In the genomic region with DNA sequence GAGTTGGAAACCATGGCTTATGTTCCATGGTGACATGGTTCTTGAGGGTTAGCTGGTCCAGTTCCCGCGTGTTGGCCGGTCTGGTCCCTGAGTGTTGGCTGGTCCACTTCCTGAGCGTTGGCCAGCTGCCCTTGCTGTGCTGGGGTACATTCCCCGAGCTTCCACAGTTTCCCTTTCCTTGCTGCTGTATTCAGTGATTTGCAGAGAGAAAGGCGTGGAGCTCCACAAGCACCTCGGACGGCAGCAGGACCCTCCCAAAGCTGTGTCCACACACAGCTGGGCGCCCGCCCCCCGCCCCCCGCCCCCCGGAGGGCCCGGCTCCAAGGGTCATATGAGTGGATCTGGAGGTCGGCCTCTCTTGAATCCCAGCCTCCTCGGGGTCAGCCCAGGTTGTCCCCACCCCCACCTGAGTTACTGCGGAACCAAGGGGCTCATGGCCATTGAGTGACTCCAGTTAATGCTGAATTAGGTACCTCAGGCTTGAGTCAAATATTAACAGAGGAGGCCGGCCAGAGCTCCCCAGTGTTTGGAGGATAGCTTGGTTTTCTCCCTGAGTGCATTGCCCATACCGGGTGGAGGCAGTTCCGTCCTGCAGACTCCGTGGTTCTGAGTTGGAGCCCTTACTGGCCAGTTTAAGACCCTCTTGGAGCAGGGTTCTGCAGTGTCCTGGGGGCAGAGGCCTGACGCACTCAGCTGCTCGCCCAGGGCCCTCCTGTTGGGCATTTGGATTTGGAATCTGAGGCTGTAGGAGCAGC, we compare ENCODE assay signal across 26 cellular contexts. TPM values are rescaled to one million over a fixed set of nuclear protein-coding genes. Genes with fewer than 3 reads are reported as not detected.
DNase-seq lines count a peak whose midpoint lies in the region; ATAC-seq and TF ChIP-seq lines count a peak whose summit lies in the region.
"Had no signal": no experiment of that assay in that cellular context is flagged by ENCODE, and none has a peak within 500 bp of the region (broad histone marks: within the 10 kb centered on the region; RNA-seq: fewer than 3 reads in every experiment).

No MANE protein-coding gene starts in this region.

- H3K4me1 Mint-ChIP-seq in nephron = peaks cover 24% of the 10 kb centered on the region
- H3K4me1 Mint-ChIP-seq: B cell; IgD-negative memory B cell; stimulated activated naive CD8-positive, alpha-beta T cell treated with anti-CD3 and anti-CD28 coated beads, Interleukin-15, amount 100 ng/mL, for 72 hours had no signal

- no peaks in the 10 kb centered on the region for H3K27me3 Mint-ChIP-seq in nephron (ENCODE audit: low read depth)
- H3K27me3 Mint-ChIP-seq: stimulated activated naive CD8-positive, alpha-beta T cell treated with anti-CD3 and anti-CD28 coated beads, Interleukin-15, amount 100 ng/mL, for 72 hours had no signal

- H3K9me3 ChIP-seq in left ventricle myocardium inferior (replicated peaks) (no peaks in the 10 kb centered on the region), vagina (no peaks in the 10 kb centered on the region)
- H3K9me3 ChIP-seq: Peyer's patch, SK-N-SH, transverse colon had no signal

- TF ChIP-seq POLR2A in vagina (IDR thresholded peaks at IDR 0.05) = no peak

- H3K27ac ChIP-seq in left ventricle myocardium inferior (replicated peaks) (no peak overlapping the region), vagina (peak overlapping the region; percentile 20)
- H3K27ac ChIP-seq: 22Rv1, Peyer's patch, transverse colon, VCaP had no signal

- peak overlapping the region in 1 of 3 experiments; percentile 19 for H3K4me3 Mint-ChIP-seq in nephron
- H3K4me3 Mint-ChIP-seq: B cell; brain; IgD-negative memory B cell; stimulated activated naive CD8-positive, alpha-beta T cell treated with anti-CD3 and anti-CD28 coated beads, Interleukin-15, amount 100 ng/mL, for 72 hours; T-helper 2 cell treated with Interferon-gamma antibody and Interleukin-4, amounts not matched to agents 5 μg/mL and 100 μg/mL, for 36 hours had no signal

- intact Hi-C loops in Right ventricle myocardium inferior (cut with DNase I) (no loop called here), cardiac septum (cut with DNase I) (no loop called here), left ventricle myocardium inferior (cut with micrococcal nuclease) (no loop called here), vagina (cut with DNase I) (no loop called here)

- peaks cover 45% of the 10 kb centered on the region for H3K4me1 ChIP-seq in left ventricle myocardium inferior
- peaks cover 53% of the 10 kb centered on the region for H3K4me1 ChIP-seq in vagina

- DNase-seq in Right ventricle myocardium inferior (ENCODE audit: missing footprints) (peak; percentile 62), cardiac septum (ENCODE audit: low spot score) (no peak), left ventricle myocardium inferior (peak; percentile 6), vagina (ENCODE audit: extremely low spot score in 2 of 2) (no peak), NCI-H1930 (lab: John Stamatoyannopoulos, UW) (no peak)
- no peak for DNase-seq in activated naive CD4-positive, alpha-beta T cell treated with anti-CD3 and anti-CD28 coated beads, Interleukin-2, amount 50 U/mL, for 16 hours
- DNase-seq: activated CD4-positive, alpha-beta T cell treated with anti-CD3 and anti-CD28 coated beads, Interleukin-2, amount 50 U/mL, for 1 hour; activated CD8-positive, alpha-beta memory T cell treated with anti-CD3 and anti-CD28 coated beads, Interleukin-2, amount 50 U/mL, for 4 hours; cortex of kidney; DND-41; NCI-H1436; NCI-H524; NK-92 treated with Interleukin-12 subunit alpha and Interleukin-12 subunit beta, amount 100 ng/mL, for 24 hours; Peyer's patch; SK-N-SH; stimulated activated CD4-positive, alpha-beta T cell treated with anti-CD3 and anti-CD28 coated beads, Interleukin-4, amount 100 ng/mL, for 24 hours; stimulated activated naive CD8-positive, alpha-beta T cell treated with anti-CD3 and anti-CD28 coated beads, Interleukin-15, amount 100 ng/mL, for 72 hours; transverse colon had no signal

- H3K27ac Mint-ChIP-seq in nephron = peak overlapping the region; percentile 45 to 93 (median 84)
- H3K27ac Mint-ChIP-seq: B cell; brain; IgD-negative memory B cell; stimulated activated naive CD8-positive, alpha-beta T cell treated with anti-CD3 and anti-CD28 coated beads, Interleukin-15, amount 100 ng/mL, for 72 hours; T-helper 2 cell treated with Interferon-gamma antibody and Interleukin-4, amounts not matched to agents 5 μg/mL and 100 μg/mL, for 36 hours had no signal

- H3K36me3 Mint-ChIP-seq in nephron (ENCODE audit: low read depth) = no peaks in the 10 kb centered on the region
- H3K36me3 Mint-ChIP-seq: brain, IgD-negative memory B cell had no signal

- ATAC-seq in Right ventricle myocardium inferior = no peak
- ATAC-seq in SK-N-SH treated with all-trans-retinoic acid at 6 μM for 48 hours = no peak
- ATAC-seq: stimulated activated naive CD8-positive, alpha-beta T cell treated with anti-CD3 and anti-CD28 coated beads, Interleukin-15, amount 100 ng/mL, for 72 hours had no signal

- no peaks in the 10 kb centered on the region for H3K9me3 Mint-ChIP-seq in nephron
- H3K9me3 Mint-ChIP-seq: brain; IgD-negative memory B cell; stimulated activated naive CD8-positive, alpha-beta T cell treated with anti-CD3 and anti-CD28 coated beads, Interleukin-15, amount 100 ng/mL, for 72 hours; T-helper 2 cell treated with Interferon-gamma antibody and Interleukin-4, amounts not matched to agents 5 μg/mL and 100 μg/mL, for 36 hours had no signal

- no peaks in the 10 kb centered on the region for H3K27me3 ChIP-seq in left ventricle myocardium inferior (ENCODE audit: low read depth)
- H3K27me3 ChIP-seq in vagina = no peaks in the 10 kb centered on the region
- H3K27me3 ChIP-seq: Peyer's patch, transverse colon had no signal

- H3K4me3 ChIP-seq in left ventricle myocardium inferior (no peak overlapping the region), vagina (no peak overlapping the region)
- H3K4me3 ChIP-seq: Peyer's patch, transverse colon had no signal

- H3K36me3 ChIP-seq in left ventricle myocardium inferior = no peaks in the 10 kb centered on the region
- no peaks in the 10 kb centered on the region for H3K36me3 ChIP-seq in vagina
- H3K36me3 ChIP-seq: Peyer's patch, transverse colon had no signal

- TF ChIP-seq CTCF in left ventricle myocardium inferior (IDR thresholded peaks at IDR 0.05; ENCODE audit: borderline replicate concordance) (no peak), nephron (IDR thresholded peaks at IDR 0.05; ENCODE audit: unreplicated experiment in 3 of 3) (no peak), vagina (IDR thresholded peaks at IDR 0.05) (no peak)

TF ChIP-seq in SK-N-SH treated with all-trans-retinoic acid at 6 μM for 48 hours, 23 proteins besides CTCF, POLR2A, EP300 and RAD21:
- TF ChIP-seq ZNF8 (CRISPR knock-in tag; IDR thresholded peaks at IDR 0.05) (no peak), ESRRG (CRISPR knock-in tag; IDR thresholded peaks at IDR 0.05) (no peak), CSRNP3 (CRISPR knock-in tag; IDR thresholded peaks at IDR 0.05) (no peak), TOX (CRISPR knock-in tag; IDR thresholded peaks at IDR 0.05; ENCODE audit: borderline replicate concordance) (no peak), ZFP3 (CRISPR knock-in tag; IDR thresholded peaks at IDR 0.05) (no peak)
TF ChIP-seq in SK-N-SH treated with all-trans-retinoic acid at 6 μM for 48 hours: peak in this region for 0.

RNA-seq across cellular contexts. Expression of gene COL18A1, which starts 18.4 kb away (rescaled TPM):
- total RNA-seq in Right ventricle myocardium inferior = 51.6 TPM
- total RNA-seq in cardiac septum = 77.0 TPM
- 66.5 TPM for total RNA-seq in left ventricle myocardium inferior
- total RNA-seq in vagina = 86.7 TPM

Comparison
In these comparisons a context has a peak if more than half of its experiments do, and no peak if none do; other contexts are left out.
1. DNase-seq: peak in Right ventricle myocardium inferior (single experiment) and left ventricle myocardium inferior (single experiment); none in cardiac septum (single experiment), vagina (0 of 2), NCI-H1930 (0 of 2) and activated naive CD4-positive, alpha-beta T cell treated with anti-CD3 and anti-CD28 coated beads, Interleukin-2, amount 50 U/mL, for 16 hours (single experiment).